ENCODE assay signal across 19 cellular contexts in the genomic region with DNA sequence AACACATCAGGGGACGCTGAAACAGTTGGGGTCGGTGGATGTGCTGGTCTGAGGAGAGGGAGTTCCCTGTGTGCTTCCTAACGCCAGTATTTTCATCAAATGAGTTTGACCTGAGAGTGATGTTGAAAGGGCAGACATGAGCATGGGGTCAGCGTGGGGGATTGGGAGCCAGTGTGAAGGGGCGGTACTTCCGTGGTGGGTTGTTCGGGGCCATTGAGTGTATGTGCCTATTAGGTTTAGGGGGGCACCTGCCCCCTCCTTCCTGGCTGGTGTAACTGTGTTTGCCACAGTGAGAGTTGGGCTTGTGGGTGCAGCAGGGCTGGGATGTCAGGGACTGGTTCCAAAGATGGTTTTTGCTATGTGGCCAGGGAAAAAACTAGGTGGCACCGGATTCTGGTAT. TPM values are rescaled to one million over a fixed set of nuclear protein-coding genes. Genes with fewer than 3 reads are reported as not detected.
DNase-seq lines count a peak whose midpoint lies in the region; ATAC-seq and TF ChIP-seq lines count a peak whose summit lies in the region.
"Had no signal": no experiment of that assay in that cellular context is flagged by ENCODE, and none has a peak within 500 bp of the region (broad histone marks: within the 10 kb centered on the region; RNA-seq: fewer than 3 reads in every experiment).

No MANE protein-coding gene starts in this region.

- 56% methylated on average over 2 to 7 of the region's 8 CpGs for WGBS in gastroesophageal sphincter (ENCODE audit: low coverage in 1 of 2), 2 donors
- WGBS in trophoblast cell (ENCODE audit: extremely low coverage, insufficient coverage, insufficient read length) = no CpG with 5 or more reads among the region's 8 CpGs

- intact Hi-C loops in uterus (cut with DNase I; ENCODE audit: low total_unique reads) = no loop called here

- peaks cover 4 to 100% (median 22%) of the 10 kb centered on the region in 3 donors for H3K4me1 ChIP-seq in gastroesophageal sphincter
- H3K4me1 ChIP-seq in trophoblast cell (ENCODE audit: control insufficient read depth in 1 of 2, insufficient read depth in 2 of 2, low read length in 2 of 2) = peaks cover 26 to 33% of the 10 kb centered on the region in 2 experiments
- peaks cover 2 to 22% of the 10 kb centered on the region in 2 donors for H3K4me1 ChIP-seq in uterus

- H2AFZ ChIP-seq in trophoblast cell (ENCODE audit: insufficient read depth, low read length, poor library complexity) = no peak overlapping the region

- no peaks in the 10 kb centered on the region for H3K36me3 Mint-ChIP-seq in activated naive CD8-positive, alpha-beta T cell treated with anti-CD3 and anti-CD28 coated beads, Interleukin-2, amount 10 ng/mL, durations not matched to agents 7 days and 5 days
- no peaks in the 10 kb centered on the region for H3K36me3 Mint-ChIP-seq in activated naive CD8-positive, alpha-beta T cell treated with anti-CD3 and anti-CD28 coated beads for 36 hours
- H3K36me3 Mint-ChIP-seq: activated naive CD4-positive, alpha-beta T cell treated with anti-CD3 and anti-CD28 coated beads, Interleukin-2, amount 50 U/mL, for 24 hours had no signal

- H2BK12ac ChIP-seq in trophoblast cell (ENCODE audit: low read length) = no peak overlapping the region

- no peak overlapping the region for H3K4me2 ChIP-seq in trophoblast cell (ENCODE audit: low read length)

- H3K4me3 Mint-ChIP-seq in activated naive CD8-positive, alpha-beta T cell treated with anti-CD3 and anti-CD28 coated beads, Interleukin-2, amount 10 ng/mL, durations not matched to agents 7 days and 5 days = no peak overlapping the region
- H3K4me3 Mint-ChIP-seq in activated naive CD8-positive, alpha-beta T cell treated with anti-CD3 and anti-CD28 coated beads for 36 hours = no peak overlapping the region
- H3K4me3 Mint-ChIP-seq: activated CD4-positive, alpha-beta memory T cell treated with anti-CD3 and anti-CD28 coated beads, Interleukin-2, amount 10 ng/mL, durations not matched to agents 7 days and 5 days; activated naive CD4-positive, alpha-beta T cell treated with anti-CD3 and anti-CD28 coated beads, Interleukin-2, amount 50 U/mL, for 24 hours; stimulated activated naive CD8-positive, alpha-beta T cell treated with anti-CD3 and anti-CD28 coated beads, Interleukin-15, amount 100 ng/mL, for 72 hours had no signal

- H3K27me3 ChIP-seq in gastroesophageal sphincter (no peaks in the 10 kb centered on the region), trophoblast cell (ENCODE audit: insufficient read depth, low read length) (no peaks in the 10 kb centered on the region), uterus (no peaks in the 10 kb centered on the region)

- no peak overlapping the region for H3K23ac ChIP-seq in trophoblast cell (ENCODE audit: low read length)

- H3K36me3 ChIP-seq in gastroesophageal sphincter (peaks cover 0 to 31% of the 10 kb centered on the region in 2 donors), trophoblast cell (ENCODE audit: control insufficient read depth in 1 of 2, insufficient read depth in 2 of 2, low read length in 2 of 2) (peaks cover 2 to 4% of the 10 kb centered on the region in 2 experiments), uterus (no peaks in the 10 kb centered on the region)
- H3K36me3 ChIP-seq: neutrophil had no signal

- TF ChIP-seq CTCF in gastroesophageal sphincter (IDR thresholded peaks at IDR 0.05) (no peak), uterus (IDR thresholded peaks at IDR 0.05) (no peak)

- H3K14ac ChIP-seq in trophoblast cell (ENCODE audit: low read length) = no peak overlapping the region

- no peak overlapping the region for H3K4ac ChIP-seq in trophoblast cell (ENCODE audit: low read depth, low read length)

- no peak overlapping the region for H4K12ac ChIP-seq in trophoblast cell (ENCODE audit: low read depth, low read length)

- no peak overlapping the region for H4K8ac ChIP-seq in trophoblast cell (ENCODE audit: low read depth, low read length)

- H3K79me1 ChIP-seq in trophoblast cell (ENCODE audit: low read length) = peaks cover 19% of the 10 kb centered on the region

- H3K9me3 Mint-ChIP-seq in activated naive CD8-positive, alpha-beta T cell treated with anti-CD3 and anti-CD28 coated beads, Interleukin-2, amount 10 ng/mL, durations not matched to agents 7 days and 5 days = no peaks in the 10 kb centered on the region
- no peaks in the 10 kb centered on the region for H3K9me3 Mint-ChIP-seq in activated naive CD8-positive, alpha-beta T cell treated with anti-CD3 and anti-CD28 coated beads for 36 hours
- H3K9me3 Mint-ChIP-seq: activated CD4-positive, alpha-beta memory T cell treated with anti-CD3 and anti-CD28 coated beads, Interleukin-2, amount 10 ng/mL, durations not matched to agents 7 days and 5 days; activated naive CD4-positive, alpha-beta T cell treated with anti-CD3 and anti-CD28 coated beads, Interleukin-2, amount 50 U/mL, for 24 hours; stimulated activated naive CD8-positive, alpha-beta T cell treated with anti-CD3 and anti-CD28 coated beads, Interleukin-15, amount 100 ng/mL, for 72 hours had no signal

- peak overlapping the region; percentile 59 for H3K27ac Mint-ChIP-seq in activated naive CD8-positive, alpha-beta T cell treated with anti-CD3 and anti-CD28 coated beads, Interleukin-2, amount 10 ng/mL, durations not matched to agents 7 days and 5 days
- H3K27ac Mint-ChIP-seq in activated naive CD8-positive, alpha-beta T cell treated with anti-CD3 and anti-CD28 coated beads for 36 hours = no peak overlapping the region
- H3K27ac Mint-ChIP-seq: activated CD4-positive, alpha-beta memory T cell treated with anti-CD3 and anti-CD28 coated beads, Interleukin-2, amount 10 ng/mL, durations not matched to agents 7 days and 5 days; activated naive CD4-positive, alpha-beta T cell treated with anti-CD3 and anti-CD28 coated beads, Interleukin-2, amount 50 U/mL, for 24 hours; progenitor cell of endocrine pancreas had no signal

- H2BK120ac ChIP-seq in trophoblast cell (ENCODE audit: insufficient read depth, low read length, poor library complexity) = no peak overlapping the region

- TF ChIP-seq EP300 in gastroesophageal sphincter (IDR thresholded peaks at IDR 0.05) = no peak

- DNase-seq in activated naive CD8-positive, alpha-beta T cell treated with anti-CD3 and anti-CD28 coated beads, Interleukin-2, amount 10 ng/mL, durations not matched to agents 7 days and 5 days = no peak
- no peak for DNase-seq in activated naive CD8-positive, alpha-beta T cell treated with anti-CD3 and anti-CD28 coated beads for 36 hours
- DNase-seq in trophoblast cell = no peak
- no peak for DNase-seq in uterus
- DNase-seq: cerebellar nuclear complex, MV-4-11 had no signal

- no peaks in the 10 kb centered on the region for H3K79me2 ChIP-seq in trophoblast cell (ENCODE audit: control insufficient read depth, insufficient read depth, low read length, poor library complexity)

- POLR2A ChIA-PET in activated naive CD8-positive, alpha-beta T cell treated with anti-CD3 and anti-CD28 coated beads, Interleukin-2, amount 10 ng/mL, durations not matched to agents 7 days and 5 days (lab: Charles Lee) = interaction anchor here (1.0 to 1.4 kb wide), 3 partner anchors 17 to 71 kb away, joined by 3 to 4 read pairs (median 3); no protein-coding TSS in a partner anchor

- H3K9me3 ChIP-seq in gastroesophageal sphincter (no peaks in the 10 kb centered on the region), trophoblast cell (ENCODE audit: insufficient read depth, low read depth, low read length) (no peaks in the 10 kb centered on the region), uterus (no peaks in the 10 kb centered on the region)
- H3K9me3 ChIP-seq: neutrophil had no signal

- H3K18ac ChIP-seq in trophoblast cell (ENCODE audit: low read length) = no peak overlapping the region

- H3K27ac ChIP-seq in gastroesophageal sphincter (peak overlapping the region; percentile 93 to 97 (median 96)), trophoblast cell (ENCODE audit: low read depth, low read length) (no peak overlapping the region), uterus (peak overlapping the region; percentile 97 to 98)
- H3K27ac ChIP-seq: 22Rv1, neutrophil had no signal

- peaks cover 17% of the 10 kb centered on the region for H3K4me1 Mint-ChIP-seq in activated naive CD8-positive, alpha-beta T cell treated with anti-CD3 and anti-CD28 coated beads, Interleukin-2, amount 10 ng/mL, durations not matched to agents 7 days and 5 days
- peaks cover 16% of the 10 kb centered on the region for H3K4me1 Mint-ChIP-seq in activated naive CD8-positive, alpha-beta T cell treated with anti-CD3 and anti-CD28 coated beads for 36 hours
- H3K4me1 Mint-ChIP-seq: activated naive CD4-positive, alpha-beta T cell treated with anti-CD3 and anti-CD28 coated beads, Interleukin-2, amount 50 U/mL, for 24 hours had no signal

- TF ChIP-seq POLR2A in gastroesophageal sphincter (IDR thresholded peaks at IDR 0.05) (no peak), uterus (IDR thresholded peaks at IDR 0.05) (no peak)

- H2BK5ac ChIP-seq in trophoblast cell (ENCODE audit: low read depth, low read length, poor library complexity) = no peak overlapping the region

- H4K91ac ChIP-seq in trophoblast cell (ENCODE audit: low read depth, low read length) = peak overlapping the region; percentile 20

- H3K4me3 ChIP-seq in gastroesophageal sphincter (no peak overlapping the region), trophoblast cell (ENCODE audit: low read depth, low read length) (no peak overlapping the region), uterus (no peak overlapping the region)
- H3K4me3 ChIP-seq: skin epidermis had no signal

- no peak overlapping the region for H3K9ac ChIP-seq in trophoblast cell (ENCODE audit: low read length)

- no peak for ATAC-seq in activated naive CD8-positive, alpha-beta T cell treated with anti-CD3 and anti-CD28 coated beads, Interleukin-2, amount 10 ng/mL, durations not matched to agents 7 days and 5 days (ENCODE audit: low read depth)
- no peak for ATAC-seq in gastroesophageal sphincter
- no peak for ATAC-seq in GM18909 (IDR thresholded peaks at IDR 0.05; ENCODE audit: poor library complexity, unreplicated experiment)
- ATAC-seq in GM21360 (IDR thresholded peaks at IDR 0.05; ENCODE audit: unreplicated experiment) = no peak
- ATAC-seq in HG02852 (IDR thresholded peaks at IDR 0.05; ENCODE audit: unreplicated experiment) = no peak

- H3K27me3 Mint-ChIP-seq in activated naive CD8-positive, alpha-beta T cell treated with anti-CD3 and anti-CD28 coated beads, Interleukin-2, amount 10 ng/mL, durations not matched to agents 7 days and 5 days = no peaks in the 10 kb centered on the region
- no peaks in the 10 kb centered on the region for H3K27me3 Mint-ChIP-seq in activated naive CD8-positive, alpha-beta T cell treated with anti-CD3 and anti-CD28 coated beads for 36 hours
- H3K27me3 Mint-ChIP-seq: activated CD4-positive, alpha-beta memory T cell treated with anti-CD3 and anti-CD28 coated beads, Interleukin-2, amount 10 ng/mL, durations not matched to agents 7 days and 5 days; activated naive CD4-positive, alpha-beta T cell treated with anti-CD3 and anti-CD28 coated beads, Interleukin-2, amount 50 U/mL, for 24 hours; stimulated activated naive CD8-positive, alpha-beta T cell treated with anti-CD3 and anti-CD28 coated beads, Interleukin-15, amount 100 ng/mL, for 72 hours had no signal

- no peak overlapping the region for H2AK5ac ChIP-seq in trophoblast cell (ENCODE audit: low read length)

RNA-seq across cellular contexts. Expression of a gene that starts 24.4 kb away (rescaled TPM):
- 10 to 100 TPM; 18.1 to 23.6 TPM for total RNA-seq in activated naive CD8-positive, alpha-beta T cell treated with anti-CD3 and anti-CD28 coated beads, Interleukin-2, amount 10 ng/mL, durations not matched to agents 7 days and 5 days
- 1 to 10 TPM; 1.5 to 1.6 TPM for total RNA-seq in activated naive CD8-positive, alpha-beta T cell treated with anti-CD3 and anti-CD28 coated beads for 36 hours
- 100 to 1,000 TPM in 3 of 4 donors, 10 to 100 TPM in 1; 90.2 to 307 (median 214) TPM for total RNA-seq in gastroesophageal sphincter
- polyA plus RNA-seq in trophoblast cell (2013) = 28.0 and 28.6 TPM in 2 replicates
- 100 to 1,000 TPM in 1 of 4 donors, 10 to 100 TPM in 3; 22.9 to 318 (median 36.1) TPM for total RNA-seq in uterus

RNA-seq across cellular contexts. Expression of a gene that starts 39.7 kb away (rescaled TPM):
- total RNA-seq in activated naive CD8-positive, alpha-beta T cell treated with anti-CD3 and anti-CD28 coated beads, Interleukin-2, amount 10 ng/mL, durations not matched to agents 7 days and 5 days = 10 to 100 TPM; 31.3 to 32.6 TPM
- total RNA-seq in activated naive CD8-positive, alpha-beta T cell treated with anti-CD3 and anti-CD28 coated beads for 36 hours = 10 to 100 TPM; 29.1 to 31.5 TPM
- 10 to 100 TPM; 11.3 to 26.4 (median 14.2) TPM for total RNA-seq in gastroesophageal sphincter
- 55.1 and 55.5 TPM in 2 replicates for polyA plus RNA-seq in trophoblast cell (2013)
- total RNA-seq in uterus = 10 to 100 TPM; 14.1 to 39.5 (median 27.6) TPM

RNA-seq across cellular contexts. Expression of a gene that starts 40.8 kb away (rescaled TPM):
- total RNA-seq in activated naive CD8-positive, alpha-beta T cell treated with anti-CD3 and anti-CD28 coated beads, Interleukin-2, amount 10 ng/mL, durations not matched to agents 7 days and 5 days = not detected
- under 1 TPM; 0.26 to 0.39 TPM for total RNA-seq in activated naive CD8-positive, alpha-beta T cell treated with anti-CD3 and anti-CD28 coated beads for 36 hours
- over 10,000 TPM; 10,852 to 31,720 (median 15,007) TPM for total RNA-seq in gastroesophageal sphincter
- 0.05 and 0.06 TPM in 2 replicates for polyA plus RNA-seq in trophoblast cell (2013)
- 1,000 to 10,000 TPM in 2 of 4 donors, 100 to 1,000 TPM in 2; 578 to 3,551 (median 1,628) TPM for total RNA-seq in uterus
- total RNA-seq: activated CD4-positive, alpha-beta memory T cell treated with anti-CD3 and anti-CD28 coated beads, Interleukin-2, amount 10 ng/mL, durations not matched to agents 7 days and 5 days; progenitor cell of endocrine pancreas had no signal

RNA-seq across cellular contexts. Expression of a gene that starts 55.3 kb away (rescaled TPM):
- under 1 TPM; 0.08 to 0.09 TPM for total RNA-seq in activated naive CD8-positive, alpha-beta T cell treated with anti-CD3 and anti-CD28 coated beads, Interleukin-2, amount 10 ng/mL, durations not matched to agents 7 days and 5 days
- not detected for total RNA-seq in activated naive CD8-positive, alpha-beta T cell treated with anti-CD3 and anti-CD28 coated beads for 36 hours
- total RNA-seq in gastroesophageal sphincter (under 1 TPM in 1 of 4 donors, not detected in 3; 0.16 TPM), uterus (under 1 TPM in 2 of 4 donors, not detected in 2; 0.21 to 0.30 TPM)
- polyA plus RNA-seq in trophoblast cell (2013) = 0.22 and 0.23 TPM in 2 replicates
- total RNA-seq: Daoy, LHCN-M2 had no signal

Comparison
In these comparisons a context has a peak if more than half of its experiments do, and no peak if none do; other contexts are left out.
1. RNA of a gene that starts 24.4 kb away (total RNA-seq): 90.2 to 307 TPM in gastroesophageal sphincter, 22.9 to 318 TPM in uterus and 18.1 to 23.6 TPM in activated naive CD8-positive, alpha-beta T cell treated with anti-CD3 and anti-CD28 coated beads, Interleukin-2, amount 10 ng/mL, durations not matched to agents 7 days and 5 days; 1.5 to 1.6 TPM in activated naive CD8-positive, alpha-beta T cell treated with anti-CD3 and anti-CD28 coated beads for 36 hours; every median in the first group is over 4 times any median in the second.
2. RNA of a gene that starts 40.8 kb away (total RNA-seq): 10,852 to 31,720 TPM in gastroesophageal sphincter and 578 to 3,551 TPM in uterus; 0.26 to 0.39 TPM in activated naive CD8-positive, alpha-beta T cell treated with anti-CD3 and anti-CD28 coated beads for 36 hours and not detected in activated naive CD8-positive, alpha-beta T cell treated with anti-CD3 and anti-CD28 coated beads, Interleukin-2, amount 10 ng/mL, durations not matched to agents 7 days and 5 days; every median in the first group is over 100 times any median in the second.